In the genomic region with DNA sequence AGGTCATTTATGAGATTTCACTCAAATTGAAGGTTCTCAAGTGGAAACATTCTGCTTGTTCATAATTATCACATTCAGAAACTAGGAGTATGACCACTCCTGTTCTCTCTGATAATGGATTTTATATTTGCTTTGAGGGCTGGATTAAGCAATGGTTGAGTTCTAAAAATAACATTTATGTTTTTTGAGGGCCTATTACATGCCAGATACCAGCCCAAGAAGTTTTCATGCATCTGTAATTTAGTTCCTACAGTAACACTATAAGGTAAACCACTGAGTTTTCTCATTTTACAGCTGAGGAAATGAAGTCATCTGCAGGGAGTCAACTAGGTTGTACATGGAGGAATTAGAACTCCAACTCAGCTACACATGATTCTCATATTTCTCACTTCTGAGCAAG, we compare ENCODE assay signal across 1 cellular context.
TF ChIP-seq lines count a peak whose summit lies in the region.

No MANE protein-coding gene starts in this region.

TF ChIP-seq in HEK293, 187 proteins besides CTCF, POLR2A, EP300 and RAD21 (continued from another document):
- peak; percentile 66; the same call in 1 of the 2 replicates for TF ChIP-seq PRDM10 (tag by site-specific recombination; IDR thresholded peaks at IDR 0.05)
- TF ChIP-seq ZNF560 (tag by site-specific recombination; IDR thresholded peaks at IDR 0.05; ENCODE audit: borderline replicate concordance) = no peak
- no peak for TF ChIP-seq ZNF677 (tag by site-specific recombination; IDR thresholded peaks at IDR 0.05)
- TF ChIP-seq ZNF335 (tag by site-specific recombination; conservative IDR thresholded peaks at IDR 0.05) = peak; percentile 39; the same call in 1 of the 2 replicates
